Comparison of ENCODE assay signal across 5 cellular contexts in genomic region chr4:126664839-126665238, GRCh38.
"Had no signal": no experiment of that assay in that cellular context is flagged by ENCODE, and none has a peak within 500 bp of the region (broad histone marks: within the 10 kb centered on the region; RNA-seq: fewer than 3 reads in every experiment).

No MANE protein-coding gene starts in this region.

- H3K4me2 ChIP-seq: GM23338 had no signal

- DNase-seq: H9, HCEC 1CT had no signal

- ATAC-seq: GM23338, HepG2 had no signal

- H3K4me3 ChIP-seq: GM23338 had no signal

- H2AFZ ChIP-seq: GM23338 had no signal

- H3K27ac ChIP-seq: HL-60 had no signal
